Comparison of ENCODE assay signal across 24 cellular contexts in genomic region chr6:44762496-44762895, GRCh38.
"Had no signal": no experiment of that assay in that cellular context is flagged by ENCODE, and none has a peak within 500 bp of the region (broad histone marks: within the 10 kb centered on the region; RNA-seq: fewer than 3 reads in every experiment).

No MANE protein-coding gene starts in this region.

- H3K79me2 ChIP-seq: hepatocyte, parathyroid adenoma had no signal

- H3K27me3 ChIP-seq: dorsolateral prefrontal cortex, foreskin keratinocyte, gastroesophageal sphincter, hepatocyte, sigmoid colon, testis, tibial artery had no signal

- H2AFZ ChIP-seq: hepatocyte, parathyroid adenoma had no signal

- H3K9me3 ChIP-seq: prostate gland, testis had no signal

- ATAC-seq: esophagus mucosa; foreskin keratinocyte; gastroesophageal sphincter; heart left ventricle; left colon; lower lobe of right lung; natural killer cell treated with Interleukin-12 subunit alpha and Interleukin-12 subunit beta and Interleukin-15 and Interleukin-18, amount 100 ng/mL, for 72 hours; right cardiac atrium; stimulated activated effector memory CD8-positive, alpha-beta T cell treated with anti-CD3 and anti-CD28 coated beads, Interleukin-12 subunit alpha, Interleukin-12 subunit beta, amount 100 ng/mL, for 72 hours had no signal

- H3K4me3 ChIP-seq: dorsolateral prefrontal cortex, gastroesophageal sphincter, heart left ventricle, hepatocyte, left ventricle myocardium inferior, lower lobe of right lung, prostate gland, sigmoid colon, testis, tibial artery had no signal

- DNase-seq: dorsolateral prefrontal cortex; effector CD4-positive, alpha-beta T cell; heart left ventricle; kidney; left colon; left ventricle myocardium inferior; lower lobe of right lung; right cardiac atrium; sigmoid colon; stimulated activated CD4-positive, alpha-beta T cell treated with anti-CD3 and anti-CD28 coated beads, Interleukin-2, amount 100 ng/mL, for 24 hours; stimulated activated CD4-positive, alpha-beta T cell treated with anti-CD3 and anti-CD28 coated beads, Interleukin-4, amount 100 ng/mL, for 24 hours; stimulated activated naive CD4-positive, alpha-beta T cell treated with Interleukin-2 at 50 U/mL for 16 hours; substantia nigra; testis; tibial artery had no signal

- H3K9ac ChIP-seq: parathyroid adenoma had no signal

- H3K27ac ChIP-seq: dorsolateral prefrontal cortex, epithelial cell of prostate, foreskin keratinocyte, gastroesophageal sphincter, heart left ventricle, hepatocyte, left ventricle myocardium inferior, lower lobe of right lung, parathyroid adenoma, prostate gland, sigmoid colon, testis, tibial artery had no signal

- H3K4me2 ChIP-seq: hepatocyte had no signal

- H3K36me3 ChIP-seq: gastroesophageal sphincter, heart left ventricle, left ventricle myocardium inferior, lower lobe of right lung, prostate gland, sigmoid colon had no signal

- H3K4me1 ChIP-seq: foreskin keratinocyte, gastroesophageal sphincter, heart left ventricle, left ventricle myocardium inferior, lower lobe of right lung, parathyroid adenoma, prostate gland, sigmoid colon, testis, tibial artery had no signal
